ENCODE assay signal across 8 cellular contexts in the genomic region with DNA sequence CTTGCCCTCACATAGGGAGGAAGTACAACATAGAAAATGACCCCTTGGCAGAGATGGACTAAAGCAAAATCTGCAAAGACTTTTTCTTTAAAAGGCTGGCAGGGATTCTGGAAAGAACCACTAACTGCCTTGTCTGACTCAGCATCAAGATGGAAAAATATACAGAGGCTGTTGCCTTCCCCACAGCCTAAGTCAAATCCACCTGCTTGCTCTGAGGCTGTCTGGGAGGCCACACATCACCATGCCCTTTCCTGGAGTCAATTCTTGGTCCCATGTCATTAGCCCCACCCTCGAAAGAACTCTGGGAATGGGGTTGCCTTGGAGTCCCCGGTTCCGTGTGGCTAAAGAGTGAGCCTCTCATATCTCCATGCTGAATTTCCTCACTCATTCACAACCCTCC. TPM values are rescaled to one million over a fixed set of nuclear protein-coding genes. Genes with fewer than 3 reads are reported as not detected.
A peak's percentile ranks its signal among the peaks of the same experiment; 100 is the strongest.
DNase-seq lines count a peak whose midpoint lies in the region; ATAC-seq and TF ChIP-seq lines count a peak whose summit lies in the region.

No MANE protein-coding gene starts in this region.

- peak overlapping the region; percentile 2 for H3K4me3 ChIP-seq in CD4-positive, CD25-positive, alpha-beta regulatory T cell (ENCODE audit: low read depth, low read length)
- H3K4me3 ChIP-seq in OCI-LY1 (ENCODE audit: low read depth, low read length, poor library complexity, severe bottlenecking) = no peak overlapping the region
- H3K4me3 ChIP-seq in parathyroid adenoma (ENCODE audit: low read depth, low read length) = no peak overlapping the region

- no peaks in the 10 kb centered on the region for H3K27me3 Mint-ChIP-seq in CD4-positive, CD25-positive, alpha-beta regulatory T cell

- H3K4me1 Mint-ChIP-seq in CD4-positive, CD25-positive, alpha-beta regulatory T cell = peaks cover 36 to 65% (median 46%) of the 10 kb centered on the region in 4 donors

- H2AFZ ChIP-seq in OCI-LY1 (ENCODE audit: low read length) (no peak overlapping the region), parathyroid adenoma (peak overlapping the region; percentile 8)

- peaks cover 10% of the 10 kb centered on the region for H3K36me3 ChIP-seq in CD4-positive, CD25-positive, alpha-beta regulatory T cell (ENCODE audit: control insufficient read depth, insufficient read depth, low read length)
- H3K36me3 ChIP-seq in OCI-LY1 (ENCODE audit: insufficient read depth, low read length) = peaks cover 4% of the 10 kb centered on the region; the same call in 1 of the 2 replicates
- no peaks in the 10 kb centered on the region for H3K36me3 ChIP-seq in parathyroid adenoma (ENCODE audit: control insufficient read depth, insufficient read depth, low read length)

- peaks cover 10% of the 10 kb centered on the region for H3F3A ChIP-seq in OCI-LY1 (ENCODE audit: insufficient read depth, low read length)

- H3K9me2 ChIP-seq in OCI-LY1 (ENCODE audit: low read depth, low read length) = no peaks in the 10 kb centered on the region

- no peaks in the 10 kb centered on the region for H4K20me1 ChIP-seq in OCI-LY1 (ENCODE audit: insufficient read depth, low read length)

- peak overlapping the region in 2 of 4 donors; percentile 50 to 69 for H3K4me3 Mint-ChIP-seq in CD4-positive, CD25-positive, alpha-beta regulatory T cell

- peak overlapping the region; percentile 28; the same call in 1 of the 2 replicates for H3K9ac ChIP-seq in OCI-LY1 (ENCODE audit: low read length)
- H3K9ac ChIP-seq in parathyroid adenoma = no peak overlapping the region

- TF ChIP-seq CTCF in OCI-LY1 (IDR thresholded peaks at IDR 0.05; ENCODE audit: low read length) (no peak), parathyroid adenoma (IDR thresholded peaks at IDR 0.05) (no peak), omental fat pad (IDR thresholded peaks at IDR 0.05) (no peak)

- peak overlapping the region in 2 of 3 donors; percentile 91 to 93 for H3K27ac Mint-ChIP-seq in CD4-positive, CD25-positive, alpha-beta regulatory T cell

- peaks cover 36% of the 10 kb centered on the region for H3K4me1 ChIP-seq in CD4-positive, CD25-positive, alpha-beta regulatory T cell (ENCODE audit: control insufficient read depth, insufficient read depth, low read length, poor library complexity, severe bottlenecking)
- H3K4me1 ChIP-seq in OCI-LY1 (ENCODE audit: insufficient read depth, low read length, severe bottlenecking) = peaks cover 83% of the 10 kb centered on the region
- peaks cover 6% of the 10 kb centered on the region for H3K4me1 ChIP-seq in parathyroid adenoma

- H3K4me2 ChIP-seq in OCI-LY1 (ENCODE audit: low read length) (peak overlapping the region; percentile 50), parathyroid adenoma (ENCODE audit: low read length) (no peak overlapping the region)

- no peak for DNase-seq in CD4-positive, CD25-positive, alpha-beta regulatory T cell
- DNase-seq in dermis blood vessel endothelial cell = peak; percentile 84
- no peak for DNase-seq in omental fat pad (ENCODE audit: low spot score)
- no peak for DNase-seq in H4 (ENCODE audit: low spot score)
- DNase-seq in NCI-H1694 treated with DMSO at 0.1 percent for 48 hours (lab: John Stamatoyannopoulos, UW) = no peak
- no peak for DNase-seq in 8988T

- H3K27ac ChIP-seq in CD4-positive, CD25-positive, alpha-beta regulatory T cell (ENCODE audit: insufficient read depth, low read length, poor library complexity, severe bottlenecking) = no peak overlapping the region
- H3K27ac ChIP-seq in OCI-LY1 (ENCODE audit: low read depth, low read length, poor library complexity, severe bottlenecking) (peak overlapping the region; percentile 82), parathyroid adenoma (peak overlapping the region; percentile 65)

- no peak for ATAC-seq in CD4-positive, CD25-positive, alpha-beta regulatory T cell (ENCODE audit: low read depth in 2 of 2)
- ATAC-seq in omental fat pad (ENCODE audit: low FRiP score) = no peak

- no peaks in the 10 kb centered on the region for H3K27me3 ChIP-seq in CD4-positive, CD25-positive, alpha-beta regulatory T cell (ENCODE audit: control insufficient read depth, insufficient read depth, low read length)
- H3K27me3 ChIP-seq in OCI-LY1 (ENCODE audit: insufficient read depth, low read length) (no peaks in the 10 kb centered on the region), parathyroid adenoma (ENCODE audit: control insufficient read depth, insufficient read depth, low read length) (no peaks in the 10 kb centered on the region)

- H3K79me2 ChIP-seq in OCI-LY1 (ENCODE audit: insufficient read depth, low read length) = no peaks in the 10 kb centered on the region
- no peaks in the 10 kb centered on the region for H3K79me2 ChIP-seq in parathyroid adenoma

- peaks cover 4% of the 10 kb centered on the region for H3K36me3 Mint-ChIP-seq in CD4-positive, CD25-positive, alpha-beta regulatory T cell

- no peaks in the 10 kb centered on the region for H3K9me3 ChIP-seq in CD4-positive, CD25-positive, alpha-beta regulatory T cell (ENCODE audit: control insufficient read depth in 2 of 2, low read length in 2 of 2)
- H3K9me3 ChIP-seq in OCI-LY1 (ENCODE audit: low read length) (no peaks in the 10 kb centered on the region), parathyroid adenoma (ENCODE audit: control insufficient read depth, low read length) (no peaks in the 10 kb centered on the region)

- H3K9me3 Mint-ChIP-seq in CD4-positive, CD25-positive, alpha-beta regulatory T cell = peaks cover 0 to 2% (median 0%) of the 10 kb centered on the region in 7 donors

RNA-seq across cellular contexts. Expression of a gene that starts 39.5 kb away (rescaled TPM):
- 0.57 TPM for total RNA-seq in CD4-positive, CD25-positive, alpha-beta regulatory T cell
- polyA plus RNA-seq in CD4-positive, CD25-positive, alpha-beta regulatory T cell = not detected
- total RNA-seq in dermis blood vessel endothelial cell (not detected in 2 replicates), omental fat pad (not detected)
- not detected in 2 replicates for total RNA-seq in H4 (2014; rRNA removed; shearing (Covaris generic))
